In genomic region chr7:124791876-124792446, GRCh38 we compare ENCODE assay signal across 20 cellular contexts. TPM values are rescaled to one million over a fixed set of nuclear protein-coding genes. Genes with fewer than 3 reads are reported as not detected.
DNase-seq lines count a peak whose midpoint lies in the region; ATAC-seq, FAIRE-seq and TF ChIP-seq lines count a peak whose summit lies in the region.
"Had no signal": no experiment of that assay in that cellular context is flagged by ENCODE, and none has a peak within 500 bp of the region (broad histone marks: within the 10 kb centered on the region; RNA-seq: fewer than 3 reads in every experiment).

No MANE protein-coding gene starts in this region.

- intact Hi-C loops in HepG2 (cut with micrococcal nuclease; ENCODE audit: unreplicated experiment) = no loop called here
- intact Hi-C loops in right lobe of liver (cut with DNase I) = no loop called here
- intact Hi-C loops in CD4-positive, alpha-beta memory T cell (cut with micrococcal nuclease) = no loop called here

- no peak overlapping the region for H2AFZ ChIP-seq in HepG2 (ENCODE audit: low read length)

- no peak overlapping the region for H4K8ac ChIP-seq in mesendoderm (ENCODE audit: low read depth, low read length)

- no peak overlapping the region for H2BK15ac ChIP-seq in mesendoderm (replicated peaks; ENCODE audit: low read depth)

- H3K36me3 ChIP-seq in HepG2 (replicated peaks in 1 of 2; ENCODE audit: control insufficient read depth in 1 of 2, insufficient read depth in 2 of 2, low read length in 2 of 2) (no peaks in the 10 kb centered on the region), right lobe of liver (no peaks in the 10 kb centered on the region), mesendoderm (ENCODE audit: control insufficient read depth, insufficient read depth, low read length) (no peaks in the 10 kb centered on the region)
- H3K36me3 ChIP-seq in CD4-positive, alpha-beta memory T cell (ENCODE audit: insufficient read depth, low read length) = no peaks in the 10 kb centered on the region
- H3K36me3 ChIP-seq: BE2C had no signal

- no peaks in the 10 kb centered on the region for H3K79me1 ChIP-seq in mesendoderm (ENCODE audit: low read length)

- TF ChIP-seq CTCF in HepG2 (CRISPR knock-in tag; IDR thresholded peaks at IDR 0.05) (no peak), right lobe of liver (IDR thresholded peaks at IDR 0.05) (no peak)

- no peak overlapping the region for H3K4me3 Mint-ChIP-seq in CD4-positive, alpha-beta memory T cell
- H3K4me3 Mint-ChIP-seq: CD4-positive, CD25-positive, alpha-beta regulatory T cell; IgD-negative memory B cell had no signal

- H3K4me1 Mint-ChIP-seq in CD4-positive, alpha-beta memory T cell = no peaks in the 10 kb centered on the region
- H3K4me1 Mint-ChIP-seq: CD4-positive, CD25-positive, alpha-beta regulatory T cell; IgD-negative memory B cell had no signal

- DNase-seq in HepG2 (ENCODE audit: low spot score) = no peak
- DNase-seq in right lobe of liver = no peak
- peak; percentile 43 for DNase-seq in RCC 7860 (ENCODE audit: low spot score)
- DNase-seq in mesendoderm = peak; percentile 40
- no peak for DNase-seq in NOMO-1 (lab: John Stamatoyannopoulos, UW; ENCODE audit: unreplicated experiment in 2 of 2)
- no peak for DNase-seq in activated T-cell treated with anti-CD3 and anti-CD28 coated beads, Interleukin-2, amount 50 U/mL, for 48 hours
- DNase-seq in Ammon's horn (ENCODE audit: low spot score) = no peak
- no peak for DNase-seq in CD4-positive, alpha-beta memory T cell
- DNase-seq: 8988T; BE2C; Calu3; CD4-positive, CD25-positive, alpha-beta regulatory T cell; NCI-H1105; NCI-H1694; RPMI8226; SIG-M5 had no signal

- H3K4me3 ChIP-seq in HepG2 (replicated peaks in 1 of 3; ENCODE audit: insufficient read depth in 1 of 3, low read depth in 2 of 3, low read length in 3 of 3) (no peak overlapping the region), right lobe of liver (no peak overlapping the region), mesendoderm (ENCODE audit: low read length) (no peak overlapping the region)
- H3K4me3 ChIP-seq in CD4-positive, alpha-beta memory T cell (ENCODE audit: low read length in 2 of 2) = no peak overlapping the region

- H3K36me3 Mint-ChIP-seq in CD4-positive, alpha-beta memory T cell = no peaks in the 10 kb centered on the region
- H3K36me3 Mint-ChIP-seq: CD4-positive, CD25-positive, alpha-beta regulatory T cell; IgD-negative memory B cell had no signal

- TF ChIP-seq POLR2A in HepG2 (IDR thresholded peaks at IDR 0.05; ENCODE audit: insufficient read depth in 1 of 2, low read depth in 2 of 2, low read length in 2 of 2) = no peak
- no peak for TF ChIP-seq POLR2A in right lobe of liver (IDR thresholded peaks at IDR 0.05)

- POLR2A ChIA-PET in HepG2 (lab: Yijun Ruan, JAX) = no interaction called here
- POLR2A ChIA-PET in CD4-positive, alpha-beta memory T cell (lab: Charles Lee; ENCODE audit: partially characterized antibody) = no interaction called here

- no peak for ATAC-seq in HepG2
- no peak for ATAC-seq in right lobe of liver

- peaks cover 9 to 12% of the 10 kb centered on the region in 2 donors for H3K27me3 Mint-ChIP-seq in CD4-positive, alpha-beta memory T cell

- CTCF ChIA-PET in HepG2 (lab: Yijun Ruan, JAX; ENCODE audit: low intra/inter-chr PET ratio, low total read pairs) = no interaction called here
- CTCF ChIA-PET in CD4-positive, alpha-beta memory T cell (lab: Charles Lee; ENCODE audit: partially characterized antibody) = no interaction called here

- no peak overlapping the region for H3K9ac ChIP-seq in HepG2 (ENCODE audit: insufficient read depth, low read depth, low read length)
- no peak overlapping the region for H3K9ac ChIP-seq in mesendoderm (ENCODE audit: low read length)

- H4K20me1 ChIP-seq in HepG2 (ENCODE audit: insufficient read depth, low read length) = no peaks in the 10 kb centered on the region

- H2BK120ac ChIP-seq in mesendoderm (ENCODE audit: low read depth, low read length) = no peak overlapping the region

- H3K18ac ChIP-seq in mesendoderm (ENCODE audit: low read length) = no peak overlapping the region

- 25% methylated on average over 2 of the region's 2 CpGs for WGBS in HepG2 (ENCODE audit: low lambda C conversion rate)
- 83% methylated on average over 2 of the region's 2 CpGs for WGBS in right lobe of liver (ENCODE audit: insufficient coverage, low coverage, low lambda C conversion rate, missing lambda C conversion rate)
- WGBS in mesendoderm (ENCODE audit: extremely low coverage, insufficient coverage, low lambda C conversion rate) = no CpG with 5 or more reads among the region's 2 CpGs

- no peak overlapping the region for H2BK5ac ChIP-seq in mesendoderm (ENCODE audit: low read length)

- no peak overlapping the region for H3K4me2 ChIP-seq in HepG2 (ENCODE audit: low read depth, low read length)
- no peak overlapping the region for H3K4me2 ChIP-seq in mesendoderm (ENCODE audit: low read length)

- H3K79me2 ChIP-seq in HepG2 (ENCODE audit: insufficient read depth, low read length) = no peaks in the 10 kb centered on the region
- H3K79me2 ChIP-seq in mesendoderm (ENCODE audit: control insufficient read depth, insufficient read depth, low read length) = no peaks in the 10 kb centered on the region

- in situ Hi-C loops in HepG2 (cut with HindIII; ENCODE audit: extremely low pct_ligation_motif_present, low pct_unique_long_range_greater_than_20kb) = no loop called here

- H3K23ac ChIP-seq in mesendoderm (ENCODE audit: low read length) = no peak overlapping the region

- TF ChIP-seq RAD21 in HepG2 (CRISPR knock-in tag; IDR thresholded peaks at IDR 0.05) = no peak

- no TSS peak for BruUV-seq in HepG2 (replicated peaks; lab: Mats Ljungman, UMichigan)

- peaks cover 10% of the 10 kb centered on the region for H3K4me1 ChIP-seq in HepG2 (ENCODE audit: insufficient read depth, low read length)
- no peaks in the 10 kb centered on the region for H3K4me1 ChIP-seq in right lobe of liver
- H3K4me1 ChIP-seq in mesendoderm (ENCODE audit: control insufficient read depth, low read depth, low read length) = peaks cover 2% of the 10 kb centered on the region
- H3K4me1 ChIP-seq in CD4-positive, alpha-beta memory T cell (ENCODE audit: insufficient read depth, low read length) = no peaks in the 10 kb centered on the region
- H3K4me1 ChIP-seq: BE2C had no signal

- H4K5ac ChIP-seq in mesendoderm (ENCODE audit: low read length) = no peak overlapping the region

- peaks cover 2 to 11% (median 8%) of the 10 kb centered on the region in 8 donors for H3K9me3 Mint-ChIP-seq in CD4-positive, alpha-beta memory T cell

- H2AK5ac ChIP-seq in mesendoderm (ENCODE audit: low read length) = no peak overlapping the region

- no peak overlapping the region for H3K27ac ChIP-seq in HepG2 (ENCODE audit: extremely low read length, insufficient read depth, low read length)
- H3K27ac ChIP-seq in right lobe of liver = no peak overlapping the region
- no peak overlapping the region for H3K27ac ChIP-seq in mesendoderm (ENCODE audit: low read depth, low read length)
- no peak overlapping the region for H3K27ac ChIP-seq in CD4-positive, alpha-beta memory T cell (ENCODE audit: low read depth, low read length)

- TF ChIP-seq EP300 in HepG2 (IDR thresholded peaks at IDR 0.05; ENCODE audit: low read depth in 2 of 2, low read length in 2 of 2) (no peak), HepG2 (CRISPR knock-in tag; IDR thresholded peaks at IDR 0.05; ENCODE audit: borderline replicate concordance) (no peak)

- H3K27me3 ChIP-seq in HepG2 (ENCODE audit: control insufficient read depth in 1 of 2, insufficient read depth in 2 of 2, low read length in 2 of 2) (no peaks in the 10 kb centered on the region), right lobe of liver (no peaks in the 10 kb centered on the region), mesendoderm (ENCODE audit: insufficient read depth, low read length, poor library complexity) (no peaks in the 10 kb centered on the region)
- no peaks in the 10 kb centered on the region for H3K27me3 ChIP-seq in CD4-positive, alpha-beta memory T cell (ENCODE audit: insufficient read depth, low read length)
- H3K27me3 ChIP-seq: BE2C had no signal

- H3K27ac Mint-ChIP-seq in CD4-positive, alpha-beta memory T cell = no peak overlapping the region
- H3K27ac Mint-ChIP-seq: CD4-positive, CD25-positive, alpha-beta regulatory T cell; IgD-negative memory B cell had no signal

- FAIRE-seq in HepG2 (lab: Jason Lieb, UNC) (no peak), RCC 7860 (lab: Jason Lieb, UNC) (no peak)
- FAIRE-seq: H1 had no signal

- H3K4ac ChIP-seq in mesendoderm (ENCODE audit: low read depth, low read length) = no peak overlapping the region

- no peak overlapping the region for H3K56ac ChIP-seq in mesendoderm (ENCODE audit: low read length)

- no peaks in the 10 kb centered on the region for H3K9me3 ChIP-seq in HepG2 (ENCODE audit: low read length)
- H3K9me3 ChIP-seq in right lobe of liver = no peaks in the 10 kb centered on the region
- H3K9me3 ChIP-seq in CD4-positive, alpha-beta memory T cell (ENCODE audit: control insufficient read depth in 1 of 2, low read length in 2 of 2) = no peaks in the 10 kb centered on the region
- H3K9me3 ChIP-seq: BE2C had no signal

RNA-seq across cellular contexts. Expression of gene GPR37, which starts 26.4 kb away (rescaled TPM):
- total RNA-seq in HepG2 (2016; rRNA removed; fragmentation: Illumina TruSeq; extraction: Trizol) = not detected in 2 replicates
- total RNA-seq in HepG2 (2016; cell fraction: cytosol; rRNA removed; fragmentation: Illumina TruSeq; extraction: Trizol; ENCODE audit: low read depth) = not detected in 2 replicates
- not detected in 2 replicates for total RNA-seq in HepG2 (2016; cell fraction: insoluble cytoplasmic fraction; rRNA removed; fragmentation: Illumina TruSeq; extraction: Trizol)
- not detected in 2 replicates for total RNA-seq in HepG2 (2016; cell fraction: membrane; rRNA removed; fragmentation: Illumina TruSeq; extraction: Trizol)
- not detected in 2 replicates for total RNA-seq in HepG2 (2016; cell fraction: nucleus; rRNA removed; fragmentation: Illumina TruSeq; extraction: Trizol)
- not detected in 2 replicates for polyA plus RNA-seq in HepG2 (2011; rRNA removed)
- not detected in 2 replicates for polyA plus RNA-seq in HepG2 (2011; cell fraction: cytosol; rRNA removed)
- 0.03 TPM in 1 of 2 replicates, not detected in the other for polyA plus RNA-seq in HepG2 (2011; cell fraction: nucleus; rRNA removed)
- not detected in 2 replicates for polyA plus RNA-seq in HepG2 (2012)
- not detected in 2 replicates for polyA plus RNA-seq in HepG2 (2016; cell fraction: cytosol; fragmentation: Illumina TruSeq; extraction: Trizol; ENCODE audit: low read depth)
- not detected in 2 replicates for polyA plus RNA-seq in HepG2 (2016; cell fraction: insoluble cytoplasmic fraction; fragmentation: Illumina TruSeq; extraction: Trizol; ENCODE audit: low read depth)
- not detected in 2 replicates for polyA plus RNA-seq in HepG2 (2016; cell fraction: membrane; fragmentation: Illumina TruSeq; extraction: Trizol; ENCODE audit: low read depth)
- polyA plus RNA-seq in HepG2 (2016; cell fraction: nucleus; fragmentation: Illumina TruSeq; extraction: Trizol; ENCODE audit: insufficient read depth, low read depth) = not detected in 2 replicates
- 0.61 TPM in 1 of 2 replicates, not detected in the other for polyA minus RNA-seq in HepG2 (2011; rRNA and poly(A)+ RNA removed; ENCODE audit: low replicate concordance)
- not detected in 2 replicates for polyA minus RNA-seq in HepG2 (2011; cell fraction: cytosol; rRNA and poly(A)+ RNA removed)
- not detected in 2 replicates for polyA minus RNA-seq in HepG2 (2011; cell fraction: nucleus; rRNA and poly(A)+ RNA removed)
- 10 to 100 TPM in 5 of 6 experiments, 1 to 10 TPM in 1; 8.9 to 16.0 (median 14.3) TPM for total RNA-seq in right lobe of liver
- polyA plus RNA-seq in mesendoderm (2013, experiment 1 of 2) = 29.5 TPM
- 27.7 TPM for polyA plus RNA-seq in mesendoderm (2013, experiment 2 of 2)
- total RNA-seq in CD4-positive, alpha-beta memory T cell = not detected
- polyA plus RNA-seq in CD4-positive, alpha-beta memory T cell = not detected
- total RNA-seq: CD4-positive, CD25-positive, alpha-beta regulatory T cell; LHCN-M2; OCI-LY7 had no signal
- polyA plus RNA-seq: CD4-positive, CD25-positive, alpha-beta regulatory T cell; IgD-negative memory B cell had no signal

Comparison
In these comparisons a context has a peak if more than half of its experiments do, and no peak if none do; other contexts are left out.
1. RNA of gene GPR37, which starts 26.4 kb away (total RNA-seq): 8.9 to 16.0 TPM in right lobe of liver; not detected in HepG2 and not detected in CD4-positive, alpha-beta memory T cell; every median in the first group is over 4 times any median in the second.
2. DNase-seq: peak in RCC 7860 (single experiment) and mesendoderm (single experiment); none in HepG2 (single experiment), right lobe of liver (0 of 3), NOMO-1 (0 of 2), activated T-cell treated with anti-CD3 and anti-CD28 coated beads, Interleukin-2, amount 50 U/mL, for 48 hours (0 of 2), Ammon's horn (single experiment) and CD4-positive, alpha-beta memory T cell (0 of 5).